1 cellular context compared by ENCODE assay signal in genomic region chr7:4857189-4857588, GRCh38.
TF ChIP-seq lines count a peak whose summit lies in the region.

No MANE protein-coding gene starts in this region.

TF ChIP-seq in K562, 482 proteins besides CTCF, POLR2A, EP300 and RAD21:
- TF ChIP-seq RNF219 (CRISPR knock-in tag; IDR thresholded peaks at IDR 0.05) = no peak
- TF ChIP-seq KAT7 (CRISPR knock-in tag; IDR thresholded peaks at IDR 0.05; ENCODE audit: borderline replicate concordance) = no peak
- TF ChIP-seq, protein P1, sequence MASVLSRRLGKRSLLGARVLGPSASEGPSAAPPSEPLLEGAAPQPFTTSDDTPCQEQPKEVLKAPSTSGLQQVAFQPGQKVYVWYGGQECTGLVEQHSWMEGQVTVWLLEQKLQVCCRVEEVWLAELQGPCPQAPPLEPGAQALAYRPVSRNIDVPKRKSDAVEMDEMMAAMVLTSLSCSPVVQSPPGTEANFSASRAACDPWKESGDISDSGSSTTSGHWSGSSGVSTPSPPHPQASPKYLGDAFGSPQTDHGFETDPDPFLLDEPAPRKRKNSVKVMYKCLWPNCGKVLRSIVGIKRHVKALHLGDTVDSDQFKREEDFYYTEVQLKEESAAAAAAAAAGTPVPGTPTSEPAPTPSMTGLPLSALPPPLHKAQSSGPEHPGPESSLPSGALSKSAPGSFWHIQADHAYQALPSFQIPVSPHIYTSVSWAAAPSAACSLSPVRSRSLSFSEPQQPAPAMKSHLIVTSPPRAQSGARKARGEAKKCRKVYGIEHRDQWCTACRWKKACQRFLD (CRISPR knock-in tag; IDR thresholded peaks at IDR 0.05) = no peak
